Comparison of ENCODE assay signal across 25 cellular contexts in the genomic region with DNA sequence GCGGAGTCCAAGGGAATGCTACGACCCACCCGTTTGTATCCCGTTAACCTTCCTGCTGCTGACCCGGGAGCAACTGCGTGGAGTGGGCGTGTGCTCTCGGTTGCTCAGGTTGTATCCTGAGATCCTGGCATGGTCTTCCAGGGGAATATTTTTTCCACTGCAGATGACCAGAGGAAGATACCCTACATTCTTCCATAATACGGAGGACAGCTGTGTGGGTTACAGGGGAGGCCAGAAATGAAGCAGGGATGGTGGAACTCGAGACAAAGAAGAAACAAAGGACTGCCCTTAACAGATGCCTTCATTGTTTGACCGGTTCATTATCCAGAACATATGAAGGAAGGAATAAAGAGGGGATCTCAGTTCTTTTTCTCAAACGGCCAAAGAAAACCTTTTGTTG.
"Had no signal": no experiment of that assay in that cellular context is flagged by ENCODE, and none has a peak within 500 bp of the region (broad histone marks: within the 10 kb centered on the region; RNA-seq: fewer than 3 reads in every experiment).

No MANE protein-coding gene starts in this region.

- H3K4me2 ChIP-seq: hepatocyte had no signal

- H3K4me3 ChIP-seq: heart right ventricle, hepatocyte, left ventricle myocardium inferior, lung, mucosa of descending colon, ovary, spleen, suprapubic skin, thoracic aorta, tibial artery, upper lobe of right lung had no signal

- H3K27ac Mint-ChIP-seq: naive B cell; natural killer cell; progenitor cell of endocrine pancreas; stimulated activated effector memory CD8-positive, alpha-beta T cell treated with anti-CD3 and anti-CD28 coated beads, Interleukin-12 subunit alpha, Interleukin-12 subunit beta, amount 100 ng/mL, for 72 hours; stimulated activated naive CD8-positive, alpha-beta T cell treated with anti-CD3 and anti-CD28 coated beads, Interleukin-15, Interleukin-2, amounts not matched to agents 100 ng/mL and 50 ng/mL, for 24 hours had no signal

- H3K36me3 Mint-ChIP-seq: natural killer cell; stimulated activated effector memory CD8-positive, alpha-beta T cell treated with anti-CD3 and anti-CD28 coated beads, Interleukin-12 subunit alpha, Interleukin-12 subunit beta, amount 100 ng/mL, for 72 hours had no signal

- ATAC-seq: heart right ventricle; mucosa of descending colon; natural killer cell; right cardiac atrium; sciatic nerve; stimulated activated effector memory CD8-positive, alpha-beta T cell treated with anti-CD3 and anti-CD28 coated beads, Interleukin-12 subunit alpha, Interleukin-12 subunit beta, amount 100 ng/mL, for 72 hours; upper lobe of right lung had no signal

- H3K36me3 ChIP-seq: heart right ventricle, left ventricle myocardium inferior, ovary, spleen, suprapubic skin, thoracic aorta, tibial artery, upper lobe of right lung had no signal

- H3K27me3 ChIP-seq: heart right ventricle, hepatocyte, ovary, suprapubic skin, tibial artery, upper lobe of right lung had no signal

- H3K27me3 Mint-ChIP-seq: stimulated activated naive CD8-positive, alpha-beta T cell treated with anti-CD3 and anti-CD28 coated beads, Interleukin-15, Interleukin-2, amounts not matched to agents 100 ng/mL and 50 ng/mL, for 24 hours had no signal

- H3K27ac ChIP-seq: heart right ventricle, hepatocyte, left ventricle myocardium inferior, ovary, spleen, suprapubic skin, thoracic aorta, tibial artery, upper lobe of right lung had no signal

- H2AFZ ChIP-seq: hepatocyte had no signal

- DNase-seq: heart right ventricle; islet precursor cell; left ventricle myocardium inferior; midbrain; mucosa of descending colon; naive B cell; natural killer cell; ovary; retina; right cardiac atrium; small intestine; spleen; stimulated activated CD4-positive, alpha-beta T cell treated with anti-CD3 and anti-CD28 coated beads, Interleukin-4, amount 100 ng/mL, for 24 hours; stimulated activated naive CD4-positive, alpha-beta T cell; tibial artery; trophoblast cell; upper lobe of right lung had no signal

- H3K9me3 Mint-ChIP-seq: natural killer cell had no signal

- H3K4me1 ChIP-seq: tibial artery had no signal

- H3K9me3 ChIP-seq: mucosa of descending colon, ovary, suprapubic skin, thoracic aorta, upper lobe of right lung had no signal

- H3K79me2 ChIP-seq: hepatocyte had no signal

- H3K4me3 Mint-ChIP-seq: naive B cell; natural killer cell; stimulated activated effector memory CD8-positive, alpha-beta T cell treated with anti-CD3 and anti-CD28 coated beads, Interleukin-12 subunit alpha, Interleukin-12 subunit beta, amount 100 ng/mL, for 72 hours; stimulated activated naive CD8-positive, alpha-beta T cell treated with anti-CD3 and anti-CD28 coated beads, Interleukin-15, Interleukin-2, amounts not matched to agents 100 ng/mL and 50 ng/mL, for 24 hours had no signal
